1 cellular context compared by ENCODE assay signal in the genomic region with DNA sequence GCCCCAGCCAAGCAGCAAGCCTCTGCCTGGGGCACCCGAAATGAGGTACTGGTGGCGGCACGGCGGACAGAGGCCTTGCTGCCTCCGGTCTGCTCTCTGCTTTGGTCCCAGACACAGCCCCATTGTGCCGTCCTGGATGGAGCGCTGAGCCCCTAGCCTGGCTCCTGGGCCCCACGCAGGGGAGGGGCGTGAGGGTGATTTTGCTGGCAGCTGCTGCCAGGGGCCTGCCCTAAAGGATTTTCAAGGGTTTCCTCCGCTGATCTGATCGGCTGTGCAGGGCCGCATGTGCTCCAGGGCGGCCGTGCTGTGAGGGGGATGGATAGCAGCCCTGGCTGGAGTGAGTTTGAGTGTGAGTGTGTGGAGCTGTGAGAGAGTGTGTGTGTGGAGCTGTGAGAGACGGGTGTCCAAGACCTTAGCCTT.
TF ChIP-seq lines count a peak whose summit lies in the region.

No MANE protein-coding gene starts in this region.

TF ChIP-seq in K562, 482 proteins besides CTCF, POLR2A, EP300 and RAD21:
- no peak for TF ChIP-seq MAFG (tag; conservative IDR thresholded peaks at IDR 0.05)
- TF ChIP-seq ZNF232 (CRISPR knock-in tag; IDR thresholded peaks at IDR 0.05) = no peak
- no peak for TF ChIP-seq SMAD2 (IDR thresholded peaks at IDR 0.05; ENCODE audit: low read depth, low read length)
- TF ChIP-seq, protein P1, sequence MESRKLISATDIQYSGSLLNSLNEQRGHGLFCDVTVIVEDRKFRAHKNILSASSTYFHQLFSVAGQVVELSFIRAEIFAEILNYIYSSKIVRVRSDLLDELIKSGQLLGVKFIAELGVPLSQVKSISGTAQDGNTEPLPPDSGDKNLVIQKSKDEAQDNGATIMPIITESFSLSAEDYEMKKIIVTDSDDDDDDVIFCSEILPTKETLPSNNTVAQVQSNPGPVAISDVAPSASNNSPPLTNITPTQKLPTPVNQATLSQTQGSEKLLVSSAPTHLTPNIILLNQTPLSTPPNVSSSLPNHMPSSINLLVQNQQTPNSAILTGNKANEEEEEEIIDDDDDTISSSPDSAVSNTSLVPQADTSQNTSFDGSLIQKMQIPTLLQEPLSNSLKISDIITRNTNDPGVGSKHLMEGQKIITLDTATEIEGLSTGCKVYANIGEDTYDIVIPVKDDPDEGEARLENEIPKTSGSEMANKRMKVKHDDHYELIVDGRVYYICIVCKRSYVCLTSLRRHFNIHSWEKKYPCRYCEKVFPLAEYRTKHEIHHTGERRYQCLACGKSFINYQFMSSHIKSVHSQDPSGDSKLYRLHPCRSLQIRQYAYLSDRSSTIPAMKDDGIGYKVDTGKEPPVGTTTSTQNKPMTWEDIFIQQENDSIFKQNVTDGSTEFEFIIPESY (CRISPR knock-in tag; IDR thresholded peaks at IDR 0.05) = peak; percentile 90
- TF ChIP-seq VEZF1 (CRISPR knock-in tag; IDR thresholded peaks at IDR 0.05) = no peak
- no peak for TF ChIP-seq BCOR (IDR thresholded peaks at IDR 0.05)
- TF ChIP-seq ZEB2 (IDR thresholded peaks at IDR 0.05) = no peak
- TF ChIP-seq KDM5B (IDR thresholded peaks at IDR 0.05; ENCODE audit: insufficient replicate concordance, low read depth, low read length) = peak; percentile 43
- TF ChIP-seq, protein P2, sequence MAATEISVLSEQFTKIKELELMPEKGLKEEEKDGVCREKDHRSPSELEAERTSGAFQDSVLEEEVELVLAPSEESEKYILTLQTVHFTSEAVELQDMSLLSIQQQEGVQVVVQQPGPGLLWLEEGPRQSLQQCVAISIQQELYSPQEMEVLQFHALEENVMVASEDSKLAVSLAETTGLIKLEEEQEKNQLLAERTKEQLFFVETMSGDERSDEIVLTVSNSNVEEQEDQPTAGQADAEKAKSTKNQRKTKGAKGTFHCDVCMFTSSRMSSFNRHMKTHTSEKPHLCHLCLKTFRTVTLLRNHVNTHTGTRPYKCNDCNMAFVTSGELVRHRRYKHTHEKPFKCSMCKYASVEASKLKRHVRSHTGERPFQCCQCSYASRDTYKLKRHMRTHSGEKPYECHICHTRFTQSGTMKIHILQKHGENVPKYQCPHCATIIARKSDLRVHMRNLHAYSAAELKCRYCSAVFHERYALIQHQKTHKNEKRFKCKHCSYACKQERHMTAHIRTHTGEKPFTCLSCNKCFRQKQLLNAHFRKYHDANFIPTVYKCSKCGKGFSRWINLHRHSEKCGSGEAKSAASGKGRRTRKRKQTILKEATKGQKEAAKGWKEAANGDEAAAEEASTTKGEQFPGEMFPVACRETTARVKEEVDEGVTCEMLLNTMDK (IDR thresholded peaks at IDR 0.05; ENCODE audit: borderline replicate concordance, insufficient read depth, low read depth, low read length, poor library complexity, severe bottlenecking) = no peak
- TF ChIP-seq ZNF143 (CRISPR knock-in tag; IDR thresholded peaks at IDR 0.05) = no peak
- TF ChIP-seq CHD2 (IDR thresholded peaks at IDR 0.05; ENCODE audit: low read depth, low read length) = no peak
- no peak for TF ChIP-seq CHD1 (IDR thresholded peaks at IDR 0.05; ENCODE audit: low read length)
- no peak for TF ChIP-seq KLF10 (CRISPR knock-in tag; IDR thresholded peaks at IDR 0.05)
- TF ChIP-seq SP1 (CRISPR knock-in tag; IDR thresholded peaks at IDR 0.05) = no peak
- no peak for TF ChIP-seq CHD4 (IDR thresholded peaks at IDR 0.05; ENCODE audit: insufficient read depth, insufficient replicate concordance, low read depth, low read length, poor library complexity, severe bottlenecking)
- no peak for TF ChIP-seq SPI1 (IDR thresholded peaks at IDR 0.05; ENCODE audit: borderline replicate concordance, low read depth, low read length)
- no peak for TF ChIP-seq RBM17 (IDR thresholded peaks at IDR 0.05; ENCODE audit: borderline replicate concordance, low read depth, low read length)
- TF ChIP-seq PHF21A (IDR thresholded peaks at IDR 0.05; ENCODE audit: borderline replicate concordance, low read depth) = no peak
- TF ChIP-seq, protein P3, sequence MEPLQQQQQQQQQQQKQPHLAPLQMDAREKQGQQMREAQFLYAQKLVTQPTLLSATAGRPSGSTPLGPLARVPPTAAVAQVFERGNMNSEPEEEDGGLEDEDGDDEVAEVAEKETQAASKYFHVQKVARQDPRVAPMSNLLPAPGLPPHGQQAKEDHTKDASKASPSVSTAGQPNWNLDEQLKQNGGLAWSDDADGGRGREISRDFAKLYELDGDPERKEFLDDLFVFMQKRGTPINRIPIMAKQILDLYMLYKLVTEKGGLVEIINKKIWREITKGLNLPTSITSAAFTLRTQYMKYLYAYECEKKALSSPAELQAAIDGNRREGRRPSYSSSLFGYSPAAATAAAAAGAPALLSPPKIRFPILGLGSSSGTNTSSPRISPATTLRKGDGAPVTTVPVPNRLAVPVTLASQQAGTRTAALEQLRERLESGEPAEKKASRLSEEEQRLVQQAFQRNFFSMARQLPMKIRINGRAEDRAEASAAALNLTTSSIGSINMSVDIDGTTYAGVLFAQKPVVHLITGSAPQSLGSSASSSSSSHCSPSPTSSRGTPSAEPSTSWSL (CRISPR knock-in tag; IDR thresholded peaks at IDR 0.05; ENCODE audit: borderline replicate concordance) = no peak
- TF ChIP-seq NR2C1 (IDR thresholded peaks at IDR 0.05) = no peak
- TF ChIP-seq NR2C1 (tag; IDR thresholded peaks at IDR 0.05) = no peak
- TF ChIP-seq RBFOX2 (IDR thresholded peaks at IDR 0.05; ENCODE audit: low read depth, low read length) = peak; percentile 43
- no peak for TF ChIP-seq PURB (CRISPR knock-in tag; IDR thresholded peaks at IDR 0.05; ENCODE audit: low read depth)
- no peak for TF ChIP-seq ZZZ3 (IDR thresholded peaks at IDR 0.05)
- TF ChIP-seq ZNF707 (CRISPR knock-in tag; conservative IDR thresholded peaks at IDR 0.05) = no peak
- no peak for TF ChIP-seq DMBX1 (CRISPR knock-in tag; IDR thresholded peaks at IDR 0.05; ENCODE audit: borderline replicate concordance)
- TF ChIP-seq HEY1 (CRISPR knock-in tag; IDR thresholded peaks at IDR 0.05; ENCODE audit: borderline replicate concordance) = no peak
